Comparison of ENCODE assay signal across 18 cellular contexts in the genomic region with DNA sequence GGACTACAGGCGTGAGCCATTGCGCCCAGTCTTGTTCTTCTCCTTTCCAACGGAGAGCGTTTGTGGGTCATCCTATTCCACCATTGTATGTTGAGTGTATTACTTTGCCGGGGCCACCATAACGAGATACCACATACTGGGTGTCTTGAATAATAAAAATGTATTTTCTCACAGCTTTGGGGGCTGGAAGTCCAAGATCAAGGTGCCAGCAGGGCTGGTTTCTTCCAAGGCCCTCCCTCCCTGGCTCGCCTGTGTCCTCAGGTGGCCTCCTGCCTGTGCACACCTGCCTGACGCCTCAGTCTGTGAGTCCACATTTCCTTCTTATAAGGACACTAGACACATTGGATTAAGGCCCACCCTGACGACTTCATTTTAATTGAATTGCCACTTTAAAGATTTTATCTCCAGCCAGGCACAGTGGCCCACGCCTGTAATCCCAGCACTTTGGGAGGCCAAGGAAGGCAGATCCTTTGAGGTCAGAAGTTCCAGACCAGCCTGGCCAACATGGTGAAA.
DNase-seq lines count a peak whose midpoint lies in the region; ATAC-seq and TF ChIP-seq lines count a peak whose summit lies in the region.
"Had no signal": no experiment of that assay in that cellular context is flagged by ENCODE, and none has a peak within 500 bp of the region (broad histone marks: within the 10 kb centered on the region; RNA-seq: fewer than 3 reads in every experiment).

No MANE protein-coding gene starts in this region.

- ATAC-seq in GM19328 (IDR thresholded peaks at IDR 0.05; ENCODE audit: unreplicated experiment) = no peak
- ATAC-seq: GM23338, HCT116, HepG2 had no signal

- no peaks in the 10 kb centered on the region for H3K36me3 Mint-ChIP-seq in nephron (ENCODE audit: low read depth)

- peak; percentile 64 for DNase-seq in SK-N-DZ (ENCODE audit: low spot score)
- peak; percentile 51 for DNase-seq in WERI-Rb-1
- DNase-seq in H4 (ENCODE audit: low spot score) = no peak
- DNase-seq in OCI-M1 (lab: John Stamatoyannopoulos, UW) = no peak
- DNase-seq: AML-193; Caco-2; CD4-positive, alpha-beta T cell; DMS153; DMS79; GDM1; H7 had no signal

- peak overlapping the region; percentile 73 for H3K27ac ChIP-seq in WERI-Rb-1
- H3K27ac ChIP-seq: C4-2B had no signal

- peak overlapping the region; percentile 27 to 61 (median 51) for H3K27ac Mint-ChIP-seq in nephron
- H3K27ac Mint-ChIP-seq: CD4-positive, alpha-beta T cell; GM23338; IgD-negative memory B cell had no signal

- H3K9me3 Mint-ChIP-seq in nephron = peaks cover 4% of the 10 kb centered on the region
- H3K9me3 Mint-ChIP-seq: CD4-positive, alpha-beta T cell; GM23338 had no signal

- H3K27me3 Mint-ChIP-seq in nephron (ENCODE audit: low read depth) = peaks cover 6% of the 10 kb centered on the region

- no peak overlapping the region for H3K4me3 ChIP-seq in WERI-Rb-1 (ENCODE audit: low read depth, low read length)
- H3K4me3 ChIP-seq: GM23338 had no signal

- TF ChIP-seq CTCF in WERI-Rb-1 (IDR thresholded peaks at IDR 0.05; ENCODE audit: low read depth, low read length) (no peak), nephron (IDR thresholded peaks at IDR 0.05; ENCODE audit: unreplicated experiment in 3 of 3) (no peak)

- H3K4me1 Mint-ChIP-seq in nephron = peaks cover 39% of the 10 kb centered on the region

- H3K9me3 ChIP-seq in WERI-Rb-1 (ENCODE audit: severe bottlenecking) = peaks cover 9% of the 10 kb centered on the region
- H3K9me3 ChIP-seq: Caco-2 had no signal

- H3K27me3 ChIP-seq in WERI-Rb-1 (ENCODE audit: insufficient read depth, low read depth, severe bottlenecking) = no peaks in the 10 kb centered on the region

- no peak overlapping the region for H3K4me3 Mint-ChIP-seq in nephron
- H3K4me3 Mint-ChIP-seq: CD4-positive, alpha-beta T cell; GM23338 had no signal

- H3K36me3 ChIP-seq in WERI-Rb-1 = no peaks in the 10 kb centered on the region

Comparison
In these comparisons a context has a peak if more than half of its experiments do, and no peak if none do; other contexts are left out.
1. DNase-seq: peak in SK-N-DZ (single experiment) and WERI-Rb-1 (single experiment); none in H4 (single experiment) and OCI-M1 (single experiment).